8 cellular contexts compared by ENCODE assay signal in the genomic region with DNA sequence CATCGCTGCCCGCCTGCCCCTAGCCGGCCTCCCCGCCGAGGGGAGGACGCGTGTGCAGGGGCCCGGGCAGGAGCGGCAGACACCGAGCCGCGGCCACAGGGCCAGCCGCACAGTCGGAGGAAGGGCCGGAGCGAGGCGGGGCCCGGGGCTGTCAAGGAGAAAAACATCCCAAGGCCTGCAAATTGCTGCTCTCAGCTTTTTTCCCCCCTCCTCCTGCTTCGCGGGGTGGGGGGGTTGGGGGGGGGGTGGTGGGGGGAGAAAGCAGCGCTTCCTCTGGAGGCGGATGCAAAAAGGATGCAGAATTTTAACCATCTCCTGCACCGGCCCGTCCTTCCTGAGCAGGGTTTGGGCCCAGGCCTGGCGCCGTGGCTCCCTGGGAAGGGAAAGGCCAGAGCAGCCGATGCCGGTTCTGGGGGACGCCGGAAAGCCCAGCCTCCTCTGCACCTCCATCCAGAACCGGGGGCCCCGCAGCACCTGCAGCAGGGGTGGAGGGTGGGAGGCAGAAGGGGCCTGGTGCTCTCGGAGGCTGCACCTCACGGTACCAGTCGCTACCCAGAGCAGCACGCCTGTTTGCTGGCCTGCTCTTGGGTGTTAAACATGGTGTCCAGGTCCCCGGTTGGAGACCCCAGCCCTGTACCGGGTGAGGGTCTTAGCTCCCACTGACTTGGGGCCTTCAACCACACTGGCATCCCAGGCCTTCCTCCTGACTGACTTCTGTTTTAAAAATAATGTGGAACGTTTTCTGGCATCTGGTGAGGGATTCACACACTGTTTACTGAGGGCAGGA.
DNase-seq lines count a peak whose midpoint lies in the region; ATAC-seq, FAIRE-seq and TF ChIP-seq lines count a peak whose summit lies in the region.

No MANE protein-coding gene starts in this region.

- TF ChIP-seq POLR2A in GM12891 (IDR thresholded peaks at IDR 0.05; ENCODE audit: low read depth, low read length) (no peak), breast epithelium (IDR thresholded peaks at IDR 0.05) (no peak)

- POLR2A ChIA-PET in A673 (lab: Charles Lee; ENCODE audit: low non-redundant PET) (interaction anchor here (0.6 kb wide), 1 partner anchor 33 kb away, joined by 7 read pairs; no protein-coding TSS in a partner anchor), RWPE1 (lab: Yijun Ruan, JAX; ENCODE audit: low non-redundant PET) (interaction anchor here (0.5 to 0.6 kb wide), 2 partner anchors 21 to 40 kb away, joined by 3 to 4 read pairs; no protein-coding TSS in a partner anchor)

- H3K9ac ChIP-seq in keratinocyte (ENCODE audit: control insufficient read depth, extremely low read depth, insufficient read depth, low read length), result peak overlapping the region; percentile 89

- no peaks in the 10 kb centered on the region for H4K20me1 ChIP-seq in keratinocyte (ENCODE audit: control insufficient read depth, extremely low read depth, insufficient read depth, low read length)

- peak; percentile 81 for FAIRE-seq in GM12891 (lab: Jason Lieb, UNC)
- peak; percentile 29 for FAIRE-seq in keratinocyte (lab: Jason Lieb, UNC)

- H3K9me1 ChIP-seq in keratinocyte (ENCODE audit: control insufficient read depth, extremely low read depth, insufficient read depth, low read length), result no peaks in the 10 kb centered on the region

- H3K4me2 ChIP-seq in keratinocyte (ENCODE audit: control insufficient read depth, extremely low read depth, insufficient read depth, low read depth, low read length), result peak overlapping the region; percentile 100

- H3K27ac ChIP-seq in A673 (ENCODE audit: low read depth, low read length, poor library complexity, severe bottlenecking) (peak overlapping the region; percentile 95), RWPE1 (peak overlapping the region; percentile 100), breast epithelium (peak overlapping the region; percentile 99 to 100), keratinocyte (ENCODE audit: control insufficient read depth, insufficient read depth, low read length) (peak overlapping the region; percentile 96)

- dilution Hi-C loops in keratinocyte (cut with MboI; ENCODE audit: extremely low pct_ligation_motif_present, low sequenced_read_pairs), result no loop called here

- CTCF ChIA-PET in A673 (lab: Charles Lee) (no interaction called here), RWPE1 (lab: Yijun Ruan, JAX) (interaction anchor here (1.0 kb wide), 1 partner anchor 13 kb away, joined by 9 read pairs; no protein-coding TSS in a partner anchor)

- no peak for TF ChIP-seq CTCF in A673 (conservative IDR thresholded peaks at IDR 0.05; ENCODE audit: low read depth, low read length)
- no peak for TF ChIP-seq CTCF in RWPE1 (conservative IDR thresholded peaks at IDR 0.05; ENCODE audit: low read depth)
- TF ChIP-seq CTCF in breast epithelium (IDR thresholded peaks at IDR 0.05), result no peak
- TF ChIP-seq CTCF in keratinocyte (optimal IDR thresholded peaks at IDR 0.05 in 1 of 3, IDR thresholded peaks at IDR 0.05 in 1 of 3, conservative IDR thresholded peaks at IDR 0.05 in 1 of 3; ENCODE audit: extremely low read depth in 1 of 3, insufficient read depth in 2 of 3, low read length in 3 of 3), result no peak

- DNase-seq in A673 (ENCODE audit: low spot score) (peak; percentile 77), GM12891 (ENCODE audit: insufficient read length, low spot score) (no peak), RWPE1 (ENCODE audit: low spot score) (peak; percentile 81), breast epithelium (ENCODE audit: low spot score in 2 of 2) (peak; percentile 66 to 71), keratinocyte (ENCODE audit: low read depth, low spot score) (no peak)
- DNase-seq in stimulated activated CD4-positive, alpha-beta T cell treated with anti-CD3 and anti-CD28 coated beads, Interleukin-12 subunit alpha, Interleukin-12 subunit beta, amount 100 ng/mL, for 4 hours, result peak; percentile 21

- no TSS peak for BruUV-seq in A673 (replicated peaks; lab: Mats Ljungman, UMichigan)

- H3K27me3 ChIP-seq in A673 (replicated peaks; ENCODE audit: insufficient read depth, low read depth, low read length, poor library complexity) (no peaks in the 10 kb centered on the region), breast epithelium (no peaks in the 10 kb centered on the region), keratinocyte (ENCODE audit: control insufficient read depth, extremely low read depth, insufficient read depth, low read length) (no peaks in the 10 kb centered on the region)

- no peak overlapping the region for H2AFZ ChIP-seq in keratinocyte (ENCODE audit: control insufficient read depth, low read length)

- H3K9me3 ChIP-seq in A673 (ENCODE audit: low read depth, low read length, poor library complexity, severe bottlenecking), result no peaks in the 10 kb centered on the region
- no peaks in the 10 kb centered on the region for H3K9me3 ChIP-seq in breast epithelium
- no peaks in the 10 kb centered on the region for H3K9me3 ChIP-seq in keratinocyte (ENCODE audit: control insufficient read depth, low read depth, low read length)

- intact Hi-C loops in A673 (cut with micrococcal nuclease; ENCODE audit: unreplicated experiment), result no loop called here
- intact Hi-C loops in breast epithelium (cut with DNase I; ENCODE audit: low total_unique reads), result no loop called here

- H3K79me2 ChIP-seq in keratinocyte (ENCODE audit: control insufficient read depth, insufficient read depth, low read length), result peaks cover 68% of the 10 kb centered on the region

- peaks cover 61% of the 10 kb centered on the region for H3K4me1 ChIP-seq in A673 (ENCODE audit: insufficient read depth, low read length, poor library complexity, severe bottlenecking)
- peaks cover 17 to 28% of the 10 kb centered on the region in 2 donors for H3K4me1 ChIP-seq in breast epithelium
- peaks cover 80% of the 10 kb centered on the region for H3K4me1 ChIP-seq in keratinocyte (ENCODE audit: control insufficient read depth, extremely low read depth, insufficient read depth, low read length)

- no peaks in the 10 kb centered on the region for H3K36me3 ChIP-seq in A673 (ENCODE audit: insufficient read depth, low read length, poor library complexity, severe bottlenecking)
- H3K36me3 ChIP-seq in breast epithelium, result no peaks in the 10 kb centered on the region
- H3K36me3 ChIP-seq in keratinocyte (ENCODE audit: control insufficient read depth in 2 of 2, extremely low read depth in 1 of 2, insufficient read depth in 2 of 2, low read length in 2 of 2), result peaks cover 0 to 1% of the 10 kb centered on the region in 2 experiments

- ATAC-seq in GM21529 (IDR thresholded peaks at IDR 0.05; ENCODE audit: unreplicated experiment) (no peak), HG03457 (IDR thresholded peaks at IDR 0.05; ENCODE audit: unreplicated experiment) (no peak)

- H3K4me3 ChIP-seq in A673 (ENCODE audit: low read depth, low read length, poor library complexity, severe bottlenecking) (peak overlapping the region; percentile 57), breast epithelium (peak overlapping the region; percentile 76 to 92 (median 79)), keratinocyte (ENCODE audit: control insufficient read depth in 2 of 3, extremely low read depth in 1 of 3, insufficient read depth in 2 of 3, low read depth in 1 of 3, low read length in 3 of 3) (peak overlapping the region; percentile 66 to 78 (median 69))

TF ChIP-seq in GM12891, 5 proteins besides CTCF, POLR2A, EP300 and RAD21:
- no peak for TF ChIP-seq SPI1 (IDR thresholded peaks at IDR 0.05; ENCODE audit: low read depth, low read length)
- TF ChIP-seq PAX5 (IDR thresholded peaks at IDR 0.05; ENCODE audit: insufficient read depth, low read length, severe bottlenecking), result no peak
- TF ChIP-seq POLR2AphosphoS5 (IDR thresholded peaks at IDR 0.05; ENCODE audit: low read depth, low read length), result no peak
- no peak for TF ChIP-seq TAF1 (IDR thresholded peaks at IDR 0.05; ENCODE audit: low read depth, low read length)
- no peak for TF ChIP-seq POU2F2 (IDR thresholded peaks at IDR 0.05; ENCODE audit: low read depth, low read length)

Comparison
In these comparisons a context has a peak if more than half of its experiments do, and no peak if none do; other contexts are left out.
1. DNase-seq: peak in A673 (single experiment), RWPE1 (single experiment), breast epithelium (2 of 2) and stimulated activated CD4-positive, alpha-beta T cell treated with anti-CD3 and anti-CD28 coated beads, Interleukin-12 subunit alpha, Interleukin-12 subunit beta, amount 100 ng/mL, for 4 hours (single experiment); none in GM12891 (single experiment) and keratinocyte (single experiment).
2. Peak in every context shown above with its lines, with median percentiles within 50 percentile points of each other: H3K27ac ChIP-seq and H3K4me3 ChIP-seq.